15 cellular contexts compared by ENCODE assay signal in the genomic region with DNA sequence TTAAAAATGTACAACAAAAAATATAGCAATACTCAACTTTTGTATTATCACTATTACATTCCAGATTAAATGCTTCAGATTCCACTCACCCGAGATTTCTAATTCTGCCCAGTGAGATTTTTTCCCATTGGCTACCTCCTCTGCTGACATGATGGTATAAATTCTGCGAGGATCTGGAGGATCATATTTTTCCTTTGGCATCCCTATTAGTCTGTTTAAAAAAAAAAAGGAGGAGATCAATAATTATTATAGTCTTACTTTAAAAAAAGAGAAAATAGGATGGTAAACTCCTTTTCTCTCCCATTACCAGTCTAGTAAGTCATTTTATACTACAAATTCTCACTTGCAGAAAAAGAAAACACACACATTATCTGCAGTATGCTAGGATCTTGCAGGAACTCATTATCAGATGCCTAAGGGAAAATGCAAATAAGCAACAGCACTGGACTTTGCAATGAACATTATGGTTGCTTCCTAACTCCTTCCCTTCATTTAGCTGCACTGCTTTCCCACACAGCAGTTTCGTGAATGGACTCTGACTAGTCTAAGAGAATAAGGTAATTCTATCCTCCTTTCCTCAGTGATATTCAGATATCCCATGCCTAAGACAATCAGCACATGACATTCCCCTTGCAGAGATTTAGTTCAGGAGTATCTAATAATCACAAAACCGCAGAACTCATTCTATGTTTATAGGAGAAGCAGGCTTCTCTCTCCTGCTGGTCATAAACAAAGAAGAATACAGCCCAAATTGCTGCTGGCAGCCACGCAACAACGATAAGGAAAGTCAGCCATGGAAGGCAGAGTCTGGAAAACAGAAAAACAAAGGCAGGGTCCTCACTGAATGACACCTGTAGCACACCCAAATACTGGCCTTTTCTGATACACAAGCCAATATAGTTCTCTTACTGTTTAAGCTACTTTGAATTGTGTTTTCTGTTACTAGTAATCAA. TPM values are rescaled to one million over a fixed set of nuclear protein-coding genes. Genes with fewer than 3 reads are reported as not detected.
DNase-seq lines count a peak whose midpoint lies in the region; ATAC-seq, FAIRE-seq and TF ChIP-seq lines count a peak whose summit lies in the region.
"Had no signal": no experiment of that assay in that cellular context is flagged by ENCODE, and none has a peak within 500 bp of the region (broad histone marks: within the 10 kb centered on the region; RNA-seq: fewer than 3 reads in every experiment).

No MANE protein-coding gene starts in this region.

- intact Hi-C loops in adrenal gland (cut with DNase I) = no loop called here
- intact Hi-C loops in right cardiac atrium (cut with DNase I) = no loop called here

- H3K27ac ChIP-seq in mesenchymal stem cell (ENCODE audit: low read length, poor library complexity, severe bottlenecking) (no peak overlapping the region), adrenal gland (no peak overlapping the region), right cardiac atrium (ENCODE audit: low read length) (no peak overlapping the region)
- H3K27ac ChIP-seq: pancreas had no signal

- no peak overlapping the region for H2BK120ac ChIP-seq in mesenchymal stem cell (ENCODE audit: low read depth, low read length)

- FAIRE-seq in RCC 7860 (lab: Jason Lieb, UNC) = no peak
- FAIRE-seq: G401.6, pancreas had no signal

- H3K27me3 ChIP-seq in mesenchymal stem cell (ENCODE audit: control insufficient read depth in 1 of 2, insufficient read depth in 1 of 2, low read length in 2 of 2) (no peaks in the 10 kb centered on the region), adrenal gland (no peaks in the 10 kb centered on the region), right cardiac atrium (ENCODE audit: control insufficient read depth, insufficient read depth) (no peaks in the 10 kb centered on the region)
- H3K27me3 ChIP-seq: pancreas had no signal

- POLR2A ChIA-PET in HEK293T (lab: Yijun Ruan, JAX) = no interaction called here

- H3K14ac ChIP-seq in mesenchymal stem cell (ENCODE audit: low read length in 2 of 2) = no peak overlapping the region

- H2BK15ac ChIP-seq in mesenchymal stem cell (ENCODE audit: low read depth, poor library complexity, severe bottlenecking) = no peak overlapping the region

- H3K18ac ChIP-seq in mesenchymal stem cell (ENCODE audit: low read depth in 1 of 2, low read length in 2 of 2) = no peak overlapping the region

- H3K4me3 ChIP-seq in mesenchymal stem cell (ENCODE audit: insufficient read depth in 1 of 2, low read depth in 1 of 2, low read length in 2 of 2) (no peak overlapping the region), adrenal gland (no peak overlapping the region), right cardiac atrium (ENCODE audit: low read length) (no peak overlapping the region)
- H3K4me3 ChIP-seq: pancreas had no signal

- H3K23ac ChIP-seq in mesenchymal stem cell (ENCODE audit: low read length in 2 of 2) = no peak overlapping the region

- H3K9me3 ChIP-seq in mesenchymal stem cell (ENCODE audit: control insufficient read depth, low read length) (no peaks in the 10 kb centered on the region), adrenal gland (replicated peaks in 1 of 3) (no peaks in the 10 kb centered on the region), right cardiac atrium (ENCODE audit: control insufficient read depth, low read length) (no peaks in the 10 kb centered on the region)
- H3K9me3 ChIP-seq: pancreas had no signal

- H4K91ac ChIP-seq in mesenchymal stem cell (ENCODE audit: low read length) = no peak overlapping the region

- H2BK5ac ChIP-seq in mesenchymal stem cell (ENCODE audit: low read depth, low read length, poor library complexity, severe bottlenecking) = no peak overlapping the region

- no peak for TF ChIP-seq CTCF in adrenal gland (IDR thresholded peaks at IDR 0.05)

- no peak overlapping the region for H3K4me2 ChIP-seq in mesenchymal stem cell (ENCODE audit: low read length, poor library complexity, severe bottlenecking)

- peak; percentile 5 for DNase-seq in AG08396 (ENCODE audit: low spot score)
- DNase-seq in HEK293T (ENCODE audit: extremely low spot score) = peak; percentile 15
- peak; percentile 40 for DNase-seq in astrocyte of the hippocampus (ENCODE audit: low read depth, low spot score)
- DNase-seq in mesenchymal stem cell = peak; percentile 50
- no peak for DNase-seq in RCC 7860 (ENCODE audit: low spot score)
- DNase-seq in adrenal gland = no peak
- DNase-seq in right cardiac atrium = no peak
- DNase-seq in hepatic stellate cell (ENCODE audit: low spot score) = no peak
- DNase-seq: activated CD4-positive, alpha-beta T cell treated with anti-CD3 and anti-CD28 coated beads, Interleukin-2, amount 50 U/mL, for 48 hours; activated naive CD4-positive, alpha-beta T cell treated with anti-CD3 and anti-CD28 coated beads, Interleukin-2, amount 50 U/mL, for 16 hours; pancreas; PC-3; stimulated activated CD4-positive, alpha-beta T cell treated with anti-CD3 and anti-CD28 coated beads, Interleukin-2, amount 100 ng/mL, for 24 hours; T-helper 9 cell had no signal

- H2AFZ ChIP-seq in mesenchymal stem cell (ENCODE audit: low read depth, low read length) = no peak overlapping the region

- H3K36me3 ChIP-seq in mesenchymal stem cell (ENCODE audit: control insufficient read depth in 1 of 2, insufficient read depth in 2 of 2, low read depth in 1 of 2, low read length in 2 of 2) (peaks cover 3 to 19% of the 10 kb centered on the region in 2 experiments), adrenal gland (replicated peaks in 1 of 2) (peaks cover 0 to 12% of the 10 kb centered on the region in 2 donors)

- no peak overlapping the region for H3K9ac ChIP-seq in mesenchymal stem cell (ENCODE audit: low read length)

- no peak for TF ChIP-seq POLR2A in adrenal gland (IDR thresholded peaks at IDR 0.05)

- H3K4ac ChIP-seq in mesenchymal stem cell (ENCODE audit: low read depth in 1 of 2, low read length in 2 of 2) = no peak overlapping the region

- no peak for ATAC-seq in right cardiac atrium
- ATAC-seq: PC-3 had no signal

- peaks cover 10% of the 10 kb centered on the region for H3K79me1 ChIP-seq in mesenchymal stem cell (replicated peaks; ENCODE audit: low read length, poor library complexity, severe bottlenecking)

- H4K8ac ChIP-seq in mesenchymal stem cell (ENCODE audit: low read length) = no peak overlapping the region

- WGBS in mesenchymal stem cell = 64% methylated on average over 5 of the region's 6 CpGs
- WGBS in adrenal gland, 4 donors = 74 to 77% (median 76%) methylated on average over 6 of the region's 6 CpGs
- 54% methylated on average over 6 of the region's 6 CpGs for WGBS in right cardiac atrium

- H3K4me1 ChIP-seq in mesenchymal stem cell (ENCODE audit: control insufficient read depth, insufficient read depth, low read depth, low read length) (peaks cover 1% of the 10 kb centered on the region), adrenal gland (replicated peaks in 1 of 2) (peaks cover 0 to 18% of the 10 kb centered on the region in 2 donors), right cardiac atrium (ENCODE audit: control insufficient read depth, insufficient read depth, low read length) (peaks cover 6% of the 10 kb centered on the region)

- H2BK12ac ChIP-seq in mesenchymal stem cell (ENCODE audit: low read length in 2 of 2) = no peak overlapping the region

- CTCF ChIA-PET in HEK293T (lab: Yijun Ruan, JAX) = no interaction called here

- H2AK5ac ChIP-seq in mesenchymal stem cell (ENCODE audit: low read length, severe bottlenecking) = no peak overlapping the region

TF ChIP-seq in HEK293T, 16 proteins besides CTCF, POLR2A, EP300 and RAD21:
- TF ChIP-seq L3MBTL2 (conservative IDR thresholded peaks at IDR 0.05) = no peak
- TF ChIP-seq FOXM1 (IDR thresholded peaks at IDR 0.05; ENCODE audit: borderline replicate concordance) = no peak
- TF ChIP-seq ELF4 (IDR thresholded peaks at IDR 0.05) = no peak
- no peak for TF ChIP-seq ZNF384 (IDR thresholded peaks at IDR 0.05)
- no peak for TF ChIP-seq SP1 (IDR thresholded peaks at IDR 0.05)
- TF ChIP-seq ARNT (IDR thresholded peaks at IDR 0.05) = no peak
- no peak for TF ChIP-seq BHLHE40 (IDR thresholded peaks at IDR 0.05; ENCODE audit: borderline replicate concordance)
- TF ChIP-seq FOXK2 (IDR thresholded peaks at IDR 0.05) = no peak
- no peak for TF ChIP-seq FOXA1 (IDR thresholded peaks at IDR 0.05)
- no peak for TF ChIP-seq HDGF (IDR thresholded peaks at IDR 0.05; ENCODE audit: borderline replicate concordance)

RNA-seq across cellular contexts. Expression of a gene that starts 42.7 kb away (rescaled TPM):
- 10.2 TPM for polyA plus RNA-seq in mesenchymal stem cell (2013, experiment 1 of 2)
- 11.1 TPM for polyA plus RNA-seq in mesenchymal stem cell (2013, experiment 2 of 2)
- total RNA-seq in adrenal gland (10 to 100 TPM; 12.1 to 50.9 (median 42.1) TPM), right cardiac atrium (10 to 100 TPM; 21.9 to 27.1 (median 22.9) TPM)
- polyA plus RNA-seq in adrenal gland (10 to 100 TPM in 1 of 3 donors, 1 to 10 TPM in 2; 4.0 to 20.2 (median 4.8) TPM), right cardiac atrium (3.6 TPM)

Comparison
In these comparisons a context has a peak if more than half of its experiments do, and no peak if none do; other contexts are left out.
1. DNase-seq: peak in AG08396 (single experiment), HEK293T (single experiment), astrocyte of the hippocampus (single experiment) and mesenchymal stem cell (single experiment); none in RCC 7860 (single experiment), adrenal gland (0 of 7), right cardiac atrium (0 of 3) and hepatic stellate cell (single experiment).